Comparison of ENCODE assay signal across 1 cellular context in the genomic region with DNA sequence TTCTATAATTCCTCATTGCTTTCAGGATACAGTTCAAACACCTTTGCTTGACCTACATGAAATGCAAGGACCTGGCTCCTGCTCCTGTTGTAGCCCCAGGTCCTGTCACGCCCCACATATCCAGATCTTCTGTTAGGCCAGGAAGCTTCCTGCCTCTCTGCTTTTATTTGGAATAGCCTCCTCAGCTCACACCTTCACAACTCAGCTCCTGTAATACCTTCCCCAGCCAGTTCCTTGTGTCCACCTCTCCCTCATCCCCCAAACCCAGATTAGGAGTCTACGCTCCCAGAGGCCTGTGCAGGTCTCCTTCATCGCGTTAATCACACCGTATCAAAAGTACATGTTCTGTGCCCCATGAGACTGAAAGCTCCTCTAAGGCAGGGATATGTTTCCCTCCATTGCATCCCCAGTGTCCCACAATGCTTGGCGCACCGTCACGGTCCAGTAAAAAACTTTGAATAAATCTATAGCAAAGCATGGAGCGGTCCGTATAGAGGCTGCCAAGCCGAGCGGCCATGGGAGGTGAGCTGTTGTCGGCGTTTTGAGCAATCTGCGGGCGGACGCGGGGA.
TF ChIP-seq lines count a peak whose summit lies in the region.

No MANE protein-coding gene starts in this region.

TF ChIP-seq in HCT116, 20 proteins besides CTCF, POLR2A, EP300 and RAD21 (continued from another document):
- no peak for TF ChIP-seq REST (IDR thresholded peaks at IDR 0.05; ENCODE audit: low read depth)
